15 cellular contexts compared by ENCODE assay signal in genomic region chr20:20552076-20552475, GRCh38.
DNase-seq lines count a peak whose midpoint lies in the region; ATAC-seq and TF ChIP-seq lines count a peak whose summit lies in the region.
"Had no signal": no experiment of that assay in that cellular context is flagged by ENCODE, and none has a peak within 500 bp of the region (broad histone marks: within the 10 kb centered on the region; RNA-seq: fewer than 3 reads in every experiment).

No MANE protein-coding gene starts in this region.

- intact Hi-C loops in PC-9 (cut with micrococcal nuclease; ENCODE audit: unreplicated experiment) = no loop called here

- H3K27me3 ChIP-seq in PC-9 (ENCODE audit: insufficient read depth, low read depth) (no peaks in the 10 kb centered on the region), SK-N-SH (ENCODE audit: insufficient read depth) (no peaks in the 10 kb centered on the region)
- H3K27me3 ChIP-seq: BE2C had no signal

- CTCF ChIA-PET in PC-9 (lab: Charles Lee) (no interaction called here), SK-N-SH (lab: Yijun Ruan, JAX) (interaction anchor here (1.7 to 2.8 kb wide), 2 partner anchors 42 to 70 kb away, joined by 3 to 8 read pairs; no protein-coding TSS in a partner anchor)

- no peak for TF ChIP-seq RAD21 in SK-N-SH (IDR thresholded peaks at IDR 0.05; ENCODE audit: low read length)

- no peak overlapping the region for H2AFZ ChIP-seq in PC-9
- no peak overlapping the region for H2AFZ ChIP-seq in SK-N-SH (ENCODE audit: low read depth)
- H2AFZ ChIP-seq: GM23248 had no signal

- H3K27ac ChIP-seq in PC-9 (peak overlapping the region; percentile 97), SK-N-SH (ENCODE audit: low read depth in 2 of 2, low read length in 1 of 2) (no peak overlapping the region)
- H3K27ac ChIP-seq: GM23248, SK-N-MC had no signal

- H3K9me3 ChIP-seq in PC-9 (ENCODE audit: insufficient read depth, low read depth) (no peaks in the 10 kb centered on the region; the same call in none of the 2 replicates), SK-N-SH (no peaks in the 10 kb centered on the region)
- H3K9me3 ChIP-seq: BE2C had no signal

- H3F3A ChIP-seq in PC-9 (ENCODE audit: insufficient read depth, low read depth) = peaks cover 38% of the 10 kb centered on the region
- H3F3A ChIP-seq in SK-N-SH (replicated peaks; ENCODE audit: insufficient read depth) = no peaks in the 10 kb centered on the region

- no peak for ATAC-seq in HG02642 (IDR thresholded peaks at IDR 0.05; ENCODE audit: poor library complexity, unreplicated experiment)
- no peak for ATAC-seq in GM19395 (IDR thresholded peaks at IDR 0.05; ENCODE audit: unreplicated experiment)
- ATAC-seq: activated T-helper 17 cell treated with anti-CD3 and anti-CD28 coated beads, Interleukin-2, amount 50 U/mL, for 72 hours; natural killer cell treated with Interleukin-12 subunit alpha and Interleukin-12 subunit beta and Interleukin-15 and Interleukin-18, amount 100 ng/mL, for 72 hours had no signal

- H3K79me2 ChIP-seq in PC-9 (ENCODE audit: low read depth) (no peaks in the 10 kb centered on the region), SK-N-SH (ENCODE audit: insufficient read depth) (no peaks in the 10 kb centered on the region)

- no TSS peak for BruUV-seq in PC-9 (replicated peaks; lab: Mats Ljungman, UMichigan)

- H3K4me3 ChIP-seq in PC-9 = no peak overlapping the region
- no peak overlapping the region for H3K4me3 ChIP-seq in SK-N-SH (ENCODE audit: low read depth in 2 of 2, low read length in 1 of 2)
- H3K4me3 ChIP-seq: GM23248, SK-N-MC had no signal

- H4K20me1 ChIP-seq in PC-9 (ENCODE audit: insufficient read depth) (no peaks in the 10 kb centered on the region), SK-N-SH (ENCODE audit: insufficient read depth) (no peaks in the 10 kb centered on the region)

- POLR2A ChIA-PET in PC-9 (lab: Charles Lee; ENCODE audit: unreplicated experiment) (no interaction called here), SK-N-SH (lab: Yijun Ruan, JAX) (no interaction called here)

- H3K4me2 ChIP-seq in PC-9 (peak overlapping the region; percentile 58; the same call in 1 of the 2 replicates), SK-N-SH (no peak overlapping the region)

- no peak overlapping the region for H3K9ac ChIP-seq in SK-N-SH
- H3K9ac ChIP-seq: GM23248 had no signal

- H3K36me3 ChIP-seq in PC-9 (ENCODE audit: low read depth) (no peaks in the 10 kb centered on the region), SK-N-SH (replicated peaks in 1 of 2; ENCODE audit: control insufficient read depth in 1 of 2, insufficient read depth in 2 of 2, low read length in 1 of 2) (no peaks in the 10 kb centered on the region)
- H3K36me3 ChIP-seq: BE2C had no signal

- H3K9me2 ChIP-seq in PC-9 (ENCODE audit: insufficient read depth) = no peaks in the 10 kb centered on the region
- no peaks in the 10 kb centered on the region for H3K9me2 ChIP-seq in SK-N-SH

- DNase-seq in NCI-H2196 treated with DMSO at 0.1 percent for 48 hours (lab: John Stamatoyannopoulos, UW; ENCODE audit: unreplicated experiment) (peak; percentile 25), NCI-H2196 (lab: John Stamatoyannopoulos, UW; ENCODE audit: unreplicated experiment) (no peak), NCI-H2227 (lab: John Stamatoyannopoulos, UW; ENCODE audit: unreplicated experiment) (peak; percentile 39), PC-9 (no peak), SK-N-SH (no peak)
- no peak for DNase-seq in activated naive CD4-positive, alpha-beta T cell (lab: John Stamatoyannopoulos, UW)
- DNase-seq: 8988T; activated CD4-positive, alpha-beta T cell treated with anti-CD3 and anti-CD28 coated beads for 1 hour; BE2C; GM23248 had no signal

- H3K4me1 ChIP-seq in PC-9 (replicated peaks; ENCODE audit: insufficient read depth) (peaks cover 57% of the 10 kb centered on the region), SK-N-SH (ENCODE audit: control insufficient read depth in 1 of 2, insufficient read depth in 2 of 2, low read depth in 1 of 2, low read length in 1 of 2) (peaks cover 0 to 9% of the 10 kb centered on the region in 2 experiments; a peak in 2 of 4 replicates)

- WGBS in SK-N-SH (ENCODE audit: low lambda C conversion rate) = 90% methylated on average over 4 of the region's 4 CpGs

- no peak for TF ChIP-seq EP300 in SK-N-SH (IDR thresholded peaks at IDR 0.05; ENCODE audit: borderline replicate concordance in 1 of 2, low read depth in 1 of 2, low read length in 1 of 2)

- no peak for TF ChIP-seq CTCF in PC-9 (conservative IDR thresholded peaks at IDR 0.05)
- no peak for TF ChIP-seq CTCF in SK-N-SH (IDR thresholded peaks at IDR 0.05)

TF ChIP-seq in SK-N-SH, 30 proteins besides CTCF, POLR2A, EP300 and RAD21:
- TF ChIP-seq RFX5 (IDR thresholded peaks at IDR 0.05; ENCODE audit: low read length) (no peak), REST (IDR thresholded peaks at IDR 0.05; ENCODE audit: low read depth, low read length) (no peak), FOSL2 (IDR thresholded peaks at IDR 0.05; ENCODE audit: borderline replicate concordance, low read depth) (no peak), GABPA (IDR thresholded peaks at IDR 0.05; ENCODE audit: low read depth) (no peak), MEF2A (IDR thresholded peaks at IDR 0.05; ENCODE audit: borderline replicate concordance, low read depth) (no peak), NFIC (IDR thresholded peaks at IDR 0.05; ENCODE audit: borderline replicate concordance) (no peak), TCF12 (IDR thresholded peaks at IDR 0.05) (no peak), CHD2 (IDR thresholded peaks at IDR 0.05; ENCODE audit: low read length, partially characterized antibody) (no peak), GATA2 (CRISPR knock-in tag; IDR thresholded peaks at IDR 0.05) (no peak), JUND (IDR thresholded peaks at IDR 0.05) (no peak), ZBTB33 (IDR thresholded peaks at IDR 0.05; ENCODE audit: borderline replicate concordance, low read depth) (no peak), NRF1 (IDR thresholded peaks at IDR 0.05; ENCODE audit: low read depth, low read length) (no peak)

Comparison
In these comparisons a context has a peak if more than half of its experiments do, and no peak if none do; other contexts are left out.
1. DNase-seq: peak in NCI-H2196 treated with DMSO at 0.1 percent for 48 hours (single experiment) and NCI-H2227 (single experiment); none in NCI-H2196 (single experiment), PC-9 (0 of 2), activated naive CD4-positive, alpha-beta T cell (0 of 4) and SK-N-SH (single experiment).